8 cellular contexts compared by ENCODE assay signal in the genomic region with DNA sequence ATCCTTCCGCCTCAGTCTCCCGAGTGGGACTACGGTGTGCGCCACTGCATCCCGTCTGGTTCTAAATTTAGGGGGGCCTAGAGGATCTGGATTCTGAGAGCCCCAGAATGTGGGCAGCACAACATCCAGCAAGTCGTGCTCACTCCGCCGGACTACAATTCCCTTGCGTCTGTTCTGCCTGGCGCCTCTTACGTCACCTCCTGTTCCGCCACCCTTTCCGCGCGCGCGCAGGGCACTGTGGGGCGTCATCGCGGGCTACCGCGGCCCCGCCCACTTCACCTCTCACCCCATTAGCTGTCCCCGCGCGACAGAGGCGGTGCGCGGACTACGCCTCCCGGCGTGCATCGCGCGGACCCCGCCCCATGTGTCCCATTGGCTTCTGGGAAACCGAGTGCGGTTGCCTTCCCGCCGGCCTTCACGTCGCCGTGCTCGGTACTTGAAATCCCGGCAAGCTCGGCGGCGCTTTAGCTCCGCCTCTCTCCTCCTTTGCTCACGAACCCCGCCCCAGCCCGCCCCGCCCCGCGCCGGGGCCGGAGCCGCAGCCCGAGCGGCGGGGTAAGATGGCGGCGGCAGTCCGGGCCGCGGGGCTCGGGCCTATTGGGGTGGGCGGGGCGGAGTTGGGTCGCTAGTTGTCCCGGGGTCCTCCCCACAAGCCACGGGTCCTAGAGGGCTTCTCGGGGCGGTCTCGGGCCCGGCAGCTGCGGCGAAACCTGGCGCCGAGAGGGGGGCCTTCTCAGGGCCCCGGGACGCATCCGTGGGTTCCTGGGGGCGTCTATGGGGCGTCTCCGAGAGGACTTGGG. TPM values are rescaled to one million over a fixed set of nuclear protein-coding genes. Genes with fewer than 3 reads are reported as not detected.
A peak's percentile ranks its signal among the peaks of the same experiment; 100 is the strongest.
DNase-seq lines count a peak whose midpoint lies in the region; ATAC-seq and TF ChIP-seq lines count a peak whose summit lies in the region.

TSS of gene SCAF1 (plus strand) at position 522 of the 800 bp plus-strand sequence. CDS start 2,818 bp downstream, outside the sequence.

- H3K4me3 ChIP-seq in DOHH2 (ENCODE audit: low read length) (peak within 1 kb of the TSS; percentile 99), GM23338 (peak within 1 kb of the TSS; percentile 100), LNCaP clone FGC (ENCODE audit: low read depth, low read length) (peak within 1 kb of the TSS; percentile 91)

- no peaks in the 10 kb centered on the region for H3K9me3 Mint-ChIP-seq in GM23338
- no peaks in the 10 kb centered on the region for H3K9me3 Mint-ChIP-seq in activated T-helper 17 cell treated with anti-CD3 and anti-CD28 coated beads, Interleukin-2, amount 50 U/mL, for 72 hours
- H3K9me3 Mint-ChIP-seq in naive B cell, result no peaks in the 10 kb centered on the region
- H3K9me3 Mint-ChIP-seq in stimulated activated memory B cell treated with anti-CD40 and anti-IgM and Interleukin-4, amounts not matched to agents 10 μg/mL and 1 μg/mL and 100 μg/mL, for 72 hours, result no peaks in the 10 kb centered on the region

- no peaks in the 10 kb centered on the region for H3K9me3 ChIP-seq in DOHH2 (ENCODE audit: control insufficient read depth, insufficient read depth, low read length)

- ATAC-seq in GM23338, result peak; percentile 31
- peak; percentile 70 for ATAC-seq in activated T-helper 17 cell treated with anti-CD3 and anti-CD28 coated beads, Interleukin-2, amount 50 U/mL, for 72 hours (replicated peaks)
- peak; percentile 67 for ATAC-seq in naive B cell (ENCODE audit: low read depth in 2 of 2)
- ATAC-seq in stimulated activated memory B cell treated with anti-CD40 and anti-IgM and Interleukin-4, amounts not matched to agents 10 μg/mL and 1 μg/mL and 100 μg/mL, for 72 hours, result peak; percentile 85

- TF ChIP-seq CTCF in DOHH2 (IDR thresholded peaks at IDR 0.05; ENCODE audit: low read depth, low read length, poor library complexity, severe bottlenecking), result no peak
- TF ChIP-seq CTCF in GM23338 (conservative IDR thresholded peaks at IDR 0.05; ENCODE audit: low read depth in 2 of 2), result no peak
- TF ChIP-seq CTCF in LNCaP clone FGC (IDR thresholded peaks at IDR 0.05; ENCODE audit: control insufficient read depth, extremely low read depth, insufficient read depth), result no peak
- TF ChIP-seq CTCF in RWPE1 (conservative IDR thresholded peaks at IDR 0.05; ENCODE audit: low read depth), result no peak

- no peaks in the 10 kb centered on the region for H4K20me1 ChIP-seq in DOHH2 (ENCODE audit: control insufficient read depth, insufficient read depth, low read depth, low read length)
- peaks cover 13% of the 10 kb centered on the region for H4K20me1 ChIP-seq in GM23338 (replicated peaks; ENCODE audit: insufficient read depth)

- peak within 1 kb of the TSS; percentile 99 for H3K4me2 ChIP-seq in DOHH2 (ENCODE audit: low read length)
- peak within 1 kb of the TSS; percentile 90 for H3K4me2 ChIP-seq in GM23338

- H3K27ac Mint-ChIP-seq in GM23338 (peak within 1 kb of the TSS; percentile 100), naive B cell (peak within 1 kb of the TSS; percentile 97 to 100 (median 99))
- peak within 1 kb of the TSS; percentile 98 for H3K27ac Mint-ChIP-seq in activated T-helper 17 cell treated with anti-CD3 and anti-CD28 coated beads, Interleukin-2, amount 50 U/mL, for 72 hours
- H3K27ac Mint-ChIP-seq in stimulated activated memory B cell treated with anti-CD40 and anti-IgM and Interleukin-4, amounts not matched to agents 10 μg/mL and 1 μg/mL and 100 μg/mL, for 72 hours, result peak within 1 kb of the TSS; percentile 93

- H3K4me1 Mint-ChIP-seq in GM23338 (peaks cover 51% of the 10 kb centered on the region), naive B cell (peaks cover 53 to 72% (median 69%) of the 10 kb centered on the region in 3 donors)
- H3K4me1 Mint-ChIP-seq in activated T-helper 17 cell treated with anti-CD3 and anti-CD28 coated beads, Interleukin-2, amount 50 U/mL, for 72 hours, result peaks cover 39% of the 10 kb centered on the region
- peaks cover 74% of the 10 kb centered on the region for H3K4me1 Mint-ChIP-seq in stimulated activated memory B cell treated with anti-CD40 and anti-IgM and Interleukin-4, amounts not matched to agents 10 μg/mL and 1 μg/mL and 100 μg/mL, for 72 hours

- H3K27ac ChIP-seq in DOHH2 (ENCODE audit: low read depth, low read length) (peak within 1 kb of the TSS; percentile 98), GM23338 (ENCODE audit: low read depth) (peak within 1 kb of the TSS; percentile 100), RWPE1 (peak within 1 kb of the TSS; percentile 100)

- H3K79me2 ChIP-seq in DOHH2 (ENCODE audit: control insufficient read depth, low read length) (peaks cover 55% of the 10 kb centered on the region), GM23338 (replicated peaks; ENCODE audit: insufficient read depth) (peaks cover 26% of the 10 kb centered on the region)

- H3K27me3 ChIP-seq in DOHH2 (ENCODE audit: control insufficient read depth, low read length) (peaks cover 15% of the 10 kb centered on the region), GM23338 (ENCODE audit: insufficient read depth) (peaks cover 11% of the 10 kb centered on the region; the same call in 1 of the 2 replicates)

- H3K36me3 ChIP-seq in DOHH2 (ENCODE audit: control insufficient read depth, low read length), result peaks cover 42% of the 10 kb centered on the region
- no peaks in the 10 kb centered on the region; the same call in 1 of the 2 replicates for H3K36me3 ChIP-seq in GM23338 (ENCODE audit: insufficient read depth)

- H3K9me2 ChIP-seq in DOHH2 (replicated peaks; ENCODE audit: control insufficient read depth, low read length) (no peaks in the 10 kb centered on the region), GM23338 (ENCODE audit: insufficient read depth) (no peaks in the 10 kb centered on the region)

- peaks cover 6% of the 10 kb centered on the region for H3F3A ChIP-seq in DOHH2 (ENCODE audit: control insufficient read depth, insufficient read depth)
- H3F3A ChIP-seq in GM23338 (replicated peaks; ENCODE audit: low read depth), result peaks cover 21% of the 10 kb centered on the region

- H2AFZ ChIP-seq in GM23338, result peak within 1 kb of the TSS; percentile 89; the same call in 1 of the 2 replicates

- DNase-seq in GM23338 (ENCODE audit: low spot score) (peak; percentile 99), LNCaP clone FGC (ENCODE audit: low read depth) (peak; percentile 98), RWPE1 (ENCODE audit: low spot score) (peak; percentile 92), fibroblast of gingiva (ENCODE audit: low read depth) (peak; percentile 100), naive B cell (peak; percentile 100)

- peak within 1 kb of the TSS; percentile 97 for H3K4me3 Mint-ChIP-seq in GM23338
- H3K4me3 Mint-ChIP-seq in activated T-helper 17 cell treated with anti-CD3 and anti-CD28 coated beads, Interleukin-2, amount 50 U/mL, for 72 hours, result peak within 1 kb of the TSS; percentile 99
- peak within 1 kb of the TSS; percentile 89 to 99 (median 97) for H3K4me3 Mint-ChIP-seq in naive B cell
- H3K4me3 Mint-ChIP-seq in stimulated activated memory B cell treated with anti-CD40 and anti-IgM and Interleukin-4, amounts not matched to agents 10 μg/mL and 1 μg/mL and 100 μg/mL, for 72 hours, result peak within 1 kb of the TSS; percentile 96

- H3K4me1 ChIP-seq in DOHH2 (ENCODE audit: control insufficient read depth, low read length), result peaks cover 32% of the 10 kb centered on the region
- peaks cover 40% of the 10 kb centered on the region for H3K4me1 ChIP-seq in GM23338 (ENCODE audit: insufficient read depth)

- POLR2A ChIA-PET in RWPE1 (lab: Yijun Ruan, JAX; ENCODE audit: low non-redundant PET), result interaction anchor here (0.6 to 1.6 kb wide), 6 partner anchors 22 to 96 kb away, joined by 3 to 6 read pairs (median 4); partner anchors contain the start of genes NOSIP and PRMT1

- peaks cover 17% of the 10 kb centered on the region for H3K36me3 Mint-ChIP-seq in GM23338 (ENCODE audit: low read depth)
- H3K36me3 Mint-ChIP-seq in activated T-helper 17 cell treated with anti-CD3 and anti-CD28 coated beads, Interleukin-2, amount 50 U/mL, for 72 hours (ENCODE audit: low read depth), result peaks cover 45% of the 10 kb centered on the region
- no peaks in the 10 kb centered on the region for H3K36me3 Mint-ChIP-seq in naive B cell
- peaks cover 24% of the 10 kb centered on the region for H3K36me3 Mint-ChIP-seq in stimulated activated memory B cell treated with anti-CD40 and anti-IgM and Interleukin-4, amounts not matched to agents 10 μg/mL and 1 μg/mL and 100 μg/mL, for 72 hours

- CTCF ChIA-PET in RWPE1 (lab: Yijun Ruan, JAX), result no interaction called here

- H3K27me3 Mint-ChIP-seq in GM23338 (ENCODE audit: insufficient read depth, low read depth, poor library complexity), result peaks cover 36% of the 10 kb centered on the region
- no peaks in the 10 kb centered on the region for H3K27me3 Mint-ChIP-seq in activated T-helper 17 cell treated with anti-CD3 and anti-CD28 coated beads, Interleukin-2, amount 50 U/mL, for 72 hours
- H3K27me3 Mint-ChIP-seq in naive B cell, result peaks cover 0 to 5% (median 0%) of the 10 kb centered on the region in 3 donors
- H3K27me3 Mint-ChIP-seq in stimulated activated memory B cell treated with anti-CD40 and anti-IgM and Interleukin-4, amounts not matched to agents 10 μg/mL and 1 μg/mL and 100 μg/mL, for 72 hours, result no peaks in the 10 kb centered on the region

TF ChIP-seq in GM23338, 12 proteins besides CTCF, POLR2A, EP300 and RAD21:
- no peak for TF ChIP-seq ZNF331 (CRISPR knock-in tag; IDR thresholded peaks at IDR 0.05; ENCODE audit: low read depth)
- TF ChIP-seq, protein P1, sequence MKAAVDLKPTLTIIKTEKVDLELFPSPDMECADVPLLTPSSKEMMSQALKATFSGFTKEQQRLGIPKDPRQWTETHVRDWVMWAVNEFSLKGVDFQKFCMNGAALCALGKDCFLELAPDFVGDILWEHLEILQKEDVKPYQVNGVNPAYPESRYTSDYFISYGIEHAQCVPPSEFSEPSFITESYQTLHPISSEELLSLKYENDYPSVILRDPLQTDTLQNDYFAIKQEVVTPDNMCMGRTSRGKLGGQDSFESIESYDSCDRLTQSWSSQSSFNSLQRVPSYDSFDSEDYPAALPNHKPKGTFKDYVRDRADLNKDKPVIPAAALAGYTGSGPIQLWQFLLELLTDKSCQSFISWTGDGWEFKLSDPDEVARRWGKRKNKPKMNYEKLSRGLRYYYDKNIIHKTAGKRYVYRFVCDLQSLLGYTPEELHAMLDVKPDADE (IDR thresholded peaks at IDR 0.05), result peak; percentile 99
- peak; percentile 50; the same call in 1 of the 2 replicates for TF ChIP-seq POLR2AphosphoS5 (IDR thresholded peaks at IDR 0.05; ENCODE audit: low read depth)
- TF ChIP-seq CREB1 (CRISPR knock-in tag; IDR thresholded peaks at IDR 0.05; ENCODE audit: low read depth), result peak; percentile 96

RNA-seq across cellular contexts. Expression of gene SCAF1, which starts in this region (rescaled TPM):
- total RNA-seq in GM23338 (2014; rRNA removed; shearing (Covaris generic)), result 47.0 and 53.7 TPM in 2 replicates
- polyA plus RNA-seq in GM23338 (2016; fragmentation: Nextera tagmentation; extraction: Ambion mirVana), result 19.7 and 20.2 TPM in 2 replicates
- total RNA-seq in activated T-helper 17 cell treated with anti-CD3 and anti-CD28 coated beads, Interleukin-2, amount 50 U/mL, for 72 hours, result 10 to 100 TPM; 53.8 to 60.5 TPM
- polyA plus RNA-seq in naive B cell (ENCODE audit: low read depth in 6 of 6), result 1 to 10 TPM in 3 of 6 donors, under 1 TPM in 2, not detected in 1; 0.84 to 2.9 (median 1.1) TPM

Comparison
In these comparisons a context has a peak if more than half of its experiments do, and no peak if none do; other contexts are left out.
1. Peak in every context shown above with its lines: DNase-seq, ATAC-seq, H3K4me3 ChIP-seq and H3K27ac ChIP-seq.
2. ATAC-seq: peak in every context shown above with its lines; median percentile 85 in stimulated activated memory B cell treated with anti-CD40 and anti-IgM and Interleukin-4, amounts not matched to agents 10 μg/mL and 1 μg/mL and 100 μg/mL, for 72 hours; 70 in activated T-helper 17 cell treated with anti-CD3 and anti-CD28 coated beads, Interleukin-2, amount 50 U/mL, for 72 hours; 67 in naive B cell; 31 in GM23338.